ENCODE assay signal across 7 cellular contexts in the genomic region with DNA sequence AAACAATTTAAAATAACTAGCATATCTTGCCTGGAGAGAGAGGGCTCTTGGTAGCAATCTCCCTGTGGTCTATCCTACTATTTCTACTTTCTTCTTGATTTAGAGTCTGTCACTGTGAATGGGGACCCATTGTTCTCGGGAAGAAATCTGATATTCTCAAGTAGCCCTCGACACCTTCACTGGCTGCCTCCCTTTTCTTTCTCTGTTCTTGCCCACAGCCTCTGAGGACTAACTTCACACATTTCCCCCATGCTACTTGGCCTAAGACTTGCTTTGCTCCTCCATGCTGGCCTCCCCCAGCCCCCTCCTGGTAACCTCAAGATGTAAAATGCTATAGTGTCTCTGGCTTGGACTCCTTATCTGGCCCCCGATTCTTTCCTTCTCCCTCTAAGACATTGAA. TPM values are rescaled to one million over a fixed set of nuclear protein-coding genes. Genes with fewer than 3 reads are reported as not detected.
"Had no signal": no experiment of that assay in that cellular context is flagged by ENCODE, and none has a peak within 500 bp of the region (broad histone marks: within the 10 kb centered on the region; RNA-seq: fewer than 3 reads in every experiment).

No MANE protein-coding gene starts in this region.

- DNase-seq: H9, HCEC 1CT, IMR-90 had no signal

- H3K9me3 Mint-ChIP-seq: GM23338, H9 had no signal

- ATAC-seq: GM23338, K562 had no signal

- H3K4me3 Mint-ChIP-seq: GM23338, H9 had no signal

- H3K27ac Mint-ChIP-seq: GM23338, H9 had no signal

RNA-seq across cellular contexts. Expression of gene NT5C1B, which starts 58.8 kb away (rescaled TPM):
- total RNA-seq: GM23338, H1, H9, HT-29, IMR-90, K562 had no signal
